In genomic region chr20:47687095-47687987, GRCh38 we compare ENCODE assay signal across 15 cellular contexts.
DNase-seq lines count a peak whose midpoint lies in the region; ATAC-seq and TF ChIP-seq lines count a peak whose summit lies in the region.
"Had no signal": no experiment of that assay in that cellular context is flagged by ENCODE, and none has a peak within 500 bp of the region (broad histone marks: within the 10 kb centered on the region; RNA-seq: fewer than 3 reads in every experiment).

No MANE protein-coding gene starts in this region.

- H3K79me2 ChIP-seq in ACC112 (ENCODE audit: control insufficient read depth, insufficient read depth, low read length, unreplicated experiment) (no peaks in the 10 kb centered on the region), PC-3 (ENCODE audit: low read length) (no peaks in the 10 kb centered on the region)

- CTCF ChIA-PET in PC-3 (lab: Charles Lee): no interaction called here

- H3K27me3 Mint-ChIP-seq in endodermal cell (ENCODE audit: insufficient read depth) (no peaks in the 10 kb centered on the region), nephron progenitor cell (ENCODE audit: low read depth, poor library complexity) (no peaks in the 10 kb centered on the region), progenitor cell of endocrine pancreas (no peaks in the 10 kb centered on the region)

- DNase-seq in PC-3 (no peak), endodermal cell (no peak), nephron progenitor cell (no peak), AG08396 (ENCODE audit: low spot score) (no peak), WERI-Rb-1 (no peak), progenitor cell of endocrine pancreas (ENCODE audit: low spot score, unreplicated experiment) (no peak)
- DNase-seq: Calu3; CD8-positive, alpha-beta T cell; NCI-H1105 treated with DMSO at 0.1 percent for 48 hours; NCI-H1930; NCI-H345; NCI-H524 treated with DMSO at 0.1 percent for 48 hours had no signal

- H3K9me2 ChIP-seq in PC-3 (replicated peaks; ENCODE audit: low read length): no peaks in the 10 kb centered on the region

- no peaks in the 10 kb centered on the region for H3F3A ChIP-seq in PC-3 (ENCODE audit: low read length, unreplicated experiment)

- H3K36me3 Mint-ChIP-seq in endodermal cell (ENCODE audit: low read depth): peaks cover 39% of the 10 kb centered on the region
- peaks cover 43% of the 10 kb centered on the region for H3K36me3 Mint-ChIP-seq in nephron progenitor cell (ENCODE audit: low read depth)
- H3K36me3 Mint-ChIP-seq in progenitor cell of endocrine pancreas (ENCODE audit: insufficient read depth): peaks cover 4% of the 10 kb centered on the region
- H3K36me3 Mint-ChIP-seq: CD8-positive, alpha-beta T cell had no signal

- no peaks in the 10 kb centered on the region for H3K4me1 ChIP-seq in ACC112 (ENCODE audit: control insufficient read depth, insufficient read depth, low read length, unreplicated experiment)
- H3K4me1 ChIP-seq in PC-3 (ENCODE audit: insufficient read depth, low read length): no peaks in the 10 kb centered on the region
- no peaks in the 10 kb centered on the region for H3K4me1 ChIP-seq in endodermal cell (ENCODE audit: control insufficient read depth, insufficient read depth, low read length)

- no peaks in the 10 kb centered on the region for H4K20me1 ChIP-seq in PC-3 (ENCODE audit: low read length)

- 87 to 93% methylated on average over 13 to 20 of the region's 20 CpGs for WGBS in endodermal cell (ENCODE audit: insufficient coverage in 1 of 2, insufficient read length in 1 of 2), 2 experiments

- H3K27ac Mint-ChIP-seq in endodermal cell (peak overlapping the region; percentile 7), nephron progenitor cell (peak overlapping the region; percentile 2), progenitor cell of endocrine pancreas (no peak overlapping the region)
- H3K27ac Mint-ChIP-seq: CD8-positive, alpha-beta T cell had no signal

- peak overlapping the region; percentile 37; the same call in 1 of the 2 replicates for H3K27ac ChIP-seq in ACC112 (ENCODE audit: low read depth, low read length)
- no peak overlapping the region for H3K27ac ChIP-seq in PC-3 (ENCODE audit: low read length)
- no peak overlapping the region for H3K27ac ChIP-seq in endodermal cell (ENCODE audit: low read depth, low read length)
- H3K27ac ChIP-seq in WERI-Rb-1: no peak overlapping the region

- POLR2A ChIA-PET in PC-3 (lab: Charles Lee; ENCODE audit: unreplicated experiment): no interaction called here

- H3K36me3 ChIP-seq in ACC112 (ENCODE audit: insufficient read depth, low read length) (no peaks in the 10 kb centered on the region), PC-3 (ENCODE audit: low read depth, low read length) (peaks cover 77% of the 10 kb centered on the region), endodermal cell (ENCODE audit: control insufficient read depth, insufficient read depth, low read length) (peaks cover 81% of the 10 kb centered on the region), WERI-Rb-1 (no peaks in the 10 kb centered on the region)

- no peak overlapping the region for H3K4me3 ChIP-seq in ACC112 (ENCODE audit: low read depth, low read length)
- no peak overlapping the region for H3K4me3 ChIP-seq in PC-3 (ENCODE audit: low read length)
- H3K4me3 ChIP-seq in endodermal cell (ENCODE audit: low read length): no peak overlapping the region
- no peak overlapping the region for H3K4me3 ChIP-seq in WERI-Rb-1 (ENCODE audit: low read depth, low read length)
- H3K4me3 ChIP-seq: K562 had no signal

- H3K27me3 ChIP-seq in ACC112 (ENCODE audit: insufficient read depth, low read length) (no peaks in the 10 kb centered on the region), PC-3 (ENCODE audit: low read length) (no peaks in the 10 kb centered on the region), endodermal cell (ENCODE audit: control insufficient read depth, insufficient read depth, low read length, poor library complexity, severe bottlenecking) (no peaks in the 10 kb centered on the region), WERI-Rb-1 (ENCODE audit: insufficient read depth, low read depth, severe bottlenecking) (no peaks in the 10 kb centered on the region)

- TSS peak; percentile 1 for BruUV-seq in PC-3 (replicated peaks; lab: Mats Ljungman, UMichigan)

- no peak overlapping the region for H3K4me2 ChIP-seq in PC-3 (ENCODE audit: low read length)

- H2AFZ ChIP-seq in ACC112 (ENCODE audit: low read length, unreplicated experiment) (no peak overlapping the region), PC-3 (ENCODE audit: low read length) (no peak overlapping the region)

- ATAC-seq in PC-3 (no peak), SK-N-SH treated with all-trans-retinoic acid at 6 μM for 48 hours (no peak)
- ATAC-seq: CD8-positive, alpha-beta T cell had no signal

- peaks cover 13% of the 10 kb centered on the region for H3K4me1 Mint-ChIP-seq in endodermal cell
- peaks cover 13% of the 10 kb centered on the region for H3K4me1 Mint-ChIP-seq in nephron progenitor cell
- no peaks in the 10 kb centered on the region for H3K4me1 Mint-ChIP-seq in progenitor cell of endocrine pancreas (ENCODE audit: low read depth)

- no peaks in the 10 kb centered on the region for H3K9me3 Mint-ChIP-seq in endodermal cell
- H3K9me3 Mint-ChIP-seq in nephron progenitor cell: no peaks in the 10 kb centered on the region
- no peaks in the 10 kb centered on the region for H3K9me3 Mint-ChIP-seq in progenitor cell of endocrine pancreas (ENCODE audit: low read depth)

- TF ChIP-seq CTCF in PC-3 (conservative IDR thresholded peaks at IDR 0.05; ENCODE audit: low read depth, low read length) (no peak), endodermal cell (conservative IDR thresholded peaks at IDR 0.05) (no peak), nephron progenitor cell (IDR thresholded peaks at IDR 0.05) (no peak), WERI-Rb-1 (IDR thresholded peaks at IDR 0.05; ENCODE audit: low read depth, low read length) (no peak), progenitor cell of endocrine pancreas (IDR thresholded peaks at IDR 0.05; ENCODE audit: unreplicated experiment) (no peak)

- peaks cover 14% of the 10 kb centered on the region for H3K9me3 ChIP-seq in PC-3 (ENCODE audit: low read length)
- peaks cover 15% of the 10 kb centered on the region for H3K9me3 ChIP-seq in endodermal cell (ENCODE audit: control insufficient read depth, low read length)
- peaks cover 22% of the 10 kb centered on the region for H3K9me3 ChIP-seq in WERI-Rb-1 (ENCODE audit: severe bottlenecking)

- intact Hi-C loops in PC-3 (cut with micrococcal nuclease): no loop called here

- H3K4me3 Mint-ChIP-seq in endodermal cell: no peak overlapping the region
- H3K4me3 Mint-ChIP-seq in nephron progenitor cell: no peak overlapping the region
- H3K4me3 Mint-ChIP-seq in progenitor cell of endocrine pancreas (ENCODE audit: low read depth): no peak overlapping the region
- H3K4me3 Mint-ChIP-seq: CD8-positive, alpha-beta T cell had no signal

- H3K9ac ChIP-seq in PC-3 (ENCODE audit: low read length): no peak overlapping the region
- no peak overlapping the region for H3K9ac ChIP-seq in endodermal cell (ENCODE audit: extremely low read depth, low read length, poor library complexity, severe bottlenecking)

TF ChIP-seq in SK-N-SH treated with all-trans-retinoic acid at 6 μM for 48 hours, 23 proteins besides CTCF, POLR2A, EP300 and RAD21 (continues in another document):
- TF ChIP-seq ZC3H10 (CRISPR knock-in tag; IDR thresholded peaks at IDR 0.05): no peak
- TF ChIP-seq CREB5 (CRISPR knock-in tag; IDR thresholded peaks at IDR 0.05; ENCODE audit: low read depth): no peak
- TF ChIP-seq TSHZ2 (CRISPR knock-in tag; IDR thresholded peaks at IDR 0.05): no peak
- TF ChIP-seq ZFP30 (CRISPR knock-in tag; IDR thresholded peaks at IDR 0.05): no peak
- TF ChIP-seq ARNTL (CRISPR knock-in tag; IDR thresholded peaks at IDR 0.05; ENCODE audit: borderline replicate concordance, low read depth): no peak
- no peak for TF ChIP-seq ZNF8 (CRISPR knock-in tag; IDR thresholded peaks at IDR 0.05)
- TF ChIP-seq SNAI2 (CRISPR knock-in tag; IDR thresholded peaks at IDR 0.05): no peak
